Comparison of ENCODE assay signal across 9 cellular contexts in genomic region chr4:7964890-7965662, GRCh38. TPM values are rescaled to one million over a fixed set of nuclear protein-coding genes. Genes with fewer than 3 reads are reported as not detected.
DNase-seq lines count a peak whose midpoint lies in the region; ATAC-seq, FAIRE-seq and TF ChIP-seq lines count a peak whose summit lies in the region.
"Had no signal": no experiment of that assay in that cellular context is flagged by ENCODE, and none has a peak within 500 bp of the region (broad histone marks: within the 10 kb centered on the region; RNA-seq: fewer than 3 reads in every experiment).

No MANE protein-coding gene starts in this region.

- no peak for TF ChIP-seq CTCF in type B pancreatic cell (conservative IDR thresholded peaks at IDR 0.05)

- no peaks in the 10 kb centered on the region for H3K27me3 Mint-ChIP-seq in type B pancreatic cell

- H3K9me3 Mint-ChIP-seq in type B pancreatic cell = no peaks in the 10 kb centered on the region

- H3K27ac Mint-ChIP-seq in type B pancreatic cell = peak overlapping the region; percentile 91

- peaks cover 48% of the 10 kb centered on the region for H3K4me1 Mint-ChIP-seq in type B pancreatic cell (ENCODE audit: unreplicated experiment)

- FAIRE-seq in frontal cortex (lab: Jason Lieb, UNC) = no peak

- peak overlapping the region; percentile 20 for H3K4me3 Mint-ChIP-seq in type B pancreatic cell

- H3K36me3 Mint-ChIP-seq in type B pancreatic cell = no peaks in the 10 kb centered on the region

- peak; percentile 23 for DNase-seq in activated T-cell treated with anti-CD3 and anti-CD28 coated beads for 1 hour (ENCODE audit: low read depth)
- no peak for DNase-seq in activated T-cell treated with anti-CD3 and anti-CD28 coated beads, Interleukin-2, amount 50 U/mL, for 1 hour
- DNase-seq in amniotic epithelial cell (ENCODE audit: low read depth) = peak; percentile 79
- peak; percentile 66 for DNase-seq in left kidney (ENCODE audit: low read depth, low spot score)
- DNase-seq in type B pancreatic cell (ENCODE audit: extremely low spot score, unreplicated experiment) = no peak
- no peak for DNase-seq in GOT3 (lab: John Stamatoyannopoulos, UW)
- no peak for DNase-seq in frontal cortex (ENCODE audit: low spot score in 2 of 2)
- DNase-seq: NCI-H1436 treated with DMSO at 0.1 percent for 48 hours had no signal

- ATAC-seq in GM21723 (IDR thresholded peaks at IDR 0.05; ENCODE audit: unreplicated experiment) = no peak

RNA-seq across cellular contexts. Expression of gene AFAP1, which starts 25.4 kb away (rescaled TPM):
- total RNA-seq in type B pancreatic cell (ENCODE audit: low replicate concordance) = 36.6 and 37.2 TPM in 2 replicates
- total RNA-seq in frontal cortex = 45.2 TPM

Comparison
In these comparisons a context has a peak if more than half of its experiments do, and no peak if none do; other contexts are left out.
1. DNase-seq: peak in activated T-cell treated with anti-CD3 and anti-CD28 coated beads for 1 hour (single experiment), amniotic epithelial cell (single experiment) and left kidney (single experiment); none in activated T-cell treated with anti-CD3 and anti-CD28 coated beads, Interleukin-2, amount 50 U/mL, for 1 hour (single experiment), type B pancreatic cell (single experiment), GOT3 (single experiment) and frontal cortex (0 of 2).